In the genomic region with DNA sequence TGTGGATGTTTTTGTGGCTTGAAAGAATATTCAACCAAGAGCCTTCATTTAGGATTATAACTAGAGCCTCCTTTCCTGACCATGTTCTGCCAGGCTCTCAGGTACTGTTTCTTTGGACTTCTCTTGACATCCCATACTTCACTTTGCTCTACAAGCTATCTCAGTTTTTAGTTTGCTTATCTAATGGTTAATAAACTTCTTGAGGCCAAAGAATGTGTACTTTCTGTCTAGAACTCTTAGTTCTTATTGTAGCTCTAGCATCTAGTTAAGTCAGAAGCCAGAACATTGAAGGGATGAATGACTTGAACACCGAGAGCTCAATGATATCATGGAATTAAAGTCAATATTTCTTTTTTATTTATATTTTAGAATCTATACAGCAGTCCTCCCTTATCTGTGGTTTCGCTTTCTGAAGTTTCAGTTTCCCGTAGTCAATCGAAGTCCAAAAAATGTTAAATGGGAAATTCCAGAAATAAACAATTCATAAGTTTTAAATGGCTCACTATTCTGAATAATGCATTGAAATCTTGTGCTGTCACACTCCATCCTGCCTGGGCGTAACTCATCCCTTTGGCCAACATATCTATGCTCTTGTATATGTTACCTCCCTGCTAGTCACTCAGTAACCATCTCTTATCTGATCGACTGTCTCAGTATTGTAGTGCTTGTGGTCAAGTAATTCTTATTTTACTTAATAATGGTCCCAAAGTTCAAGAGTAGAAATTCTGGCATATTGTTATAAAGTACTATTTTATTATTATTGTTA, we compare ENCODE assay signal across 28 cellular contexts.
DNase-seq lines count a peak whose midpoint lies in the region; ATAC-seq, FAIRE-seq and TF ChIP-seq lines count a peak whose summit lies in the region.
"Had no signal": no experiment of that assay in that cellular context is flagged by ENCODE, and none has a peak within 500 bp of the region (broad histone marks: within the 10 kb centered on the region; RNA-seq: fewer than 3 reads in every experiment).

No MANE protein-coding gene starts in this region.

- H3K4me1 ChIP-seq in A549 (no peaks in the 10 kb centered on the region), astrocyte (ENCODE audit: insufficient read depth, low read length) (peaks cover 6% of the 10 kb centered on the region), lower lobe of right lung (peaks cover 25% of the 10 kb centered on the region), ovary (ENCODE audit: insufficient read depth) (peaks cover 2% of the 10 kb centered on the region)
- H3K4me1 ChIP-seq: foreskin keratinocyte had no signal

- H3K36me3 ChIP-seq in astrocyte (ENCODE audit: insufficient read depth, low read length) (no peaks in the 10 kb centered on the region), lower lobe of right lung (no peaks in the 10 kb centered on the region), ovary (no peaks in the 10 kb centered on the region)
- H3K36me3 ChIP-seq: heart right ventricle, left ventricle myocardium inferior, sigmoid colon, tibial artery had no signal

- no peak overlapping the region for H3K27ac Mint-ChIP-seq in astrocyte (ENCODE audit: unreplicated experiment)
- H3K27ac Mint-ChIP-seq: activated CD8-positive, alpha-beta T cell treated with anti-CD3 and anti-CD28 coated beads for 36 hours; activated naive CD8-positive, alpha-beta T cell treated with anti-CD3 and anti-CD28 coated beads for 36 hours; CD4-positive, alpha-beta memory T cell; immature natural killer cell; stimulated activated naive CD8-positive, alpha-beta T cell treated with anti-CD3 and anti-CD28 coated beads, Interleukin-15, amount 100 ng/mL, for 72 hours had no signal

- no peaks in the 10 kb centered on the region for H4K20me1 ChIP-seq in astrocyte (ENCODE audit: insufficient read depth, low read length)

- no peak overlapping the region for H3K4me3 Mint-ChIP-seq in astrocyte (ENCODE audit: unreplicated experiment)
- H3K4me3 Mint-ChIP-seq: activated CD8-positive, alpha-beta T cell treated with anti-CD3 and anti-CD28 coated beads for 36 hours; activated naive CD8-positive, alpha-beta T cell treated with anti-CD3 and anti-CD28 coated beads for 36 hours; CD4-positive, alpha-beta memory T cell; immature natural killer cell; stimulated activated naive CD8-positive, alpha-beta T cell treated with anti-CD3 and anti-CD28 coated beads, Interleukin-15, amount 100 ng/mL, for 72 hours had no signal

- CTCF ChIA-PET in A549 (lab: Yijun Ruan, JAX), result no interaction called here

- H3K9ac ChIP-seq in astrocyte (ENCODE audit: low read length), result no peak overlapping the region

- H3K36me3 Mint-ChIP-seq in astrocyte (ENCODE audit: low read depth, unreplicated experiment), result no peaks in the 10 kb centered on the region
- H3K36me3 Mint-ChIP-seq: activated naive CD8-positive, alpha-beta T cell treated with anti-CD3 and anti-CD28 coated beads for 36 hours; CD4-positive, alpha-beta memory T cell; immature natural killer cell had no signal

- H3K4me3 ChIP-seq in A549 (no peak overlapping the region), astrocyte (ENCODE audit: insufficient read depth, low read depth, low read length) (no peak overlapping the region), lower lobe of right lung (peak overlapping the region; percentile 9), ovary (no peak overlapping the region)
- H3K4me3 ChIP-seq: heart right ventricle, left ventricle myocardium inferior, sigmoid colon, tibial artery had no signal

- no peak for TF ChIP-seq EP300 in A549 (IDR thresholded peaks at IDR 0.05)
- TF ChIP-seq EP300 in ovary (IDR thresholded peaks at IDR 0.05), result no peak

- H3K27ac ChIP-seq in A549, result no peak overlapping the region
- no peak overlapping the region for H3K27ac ChIP-seq in astrocyte (ENCODE audit: low read depth, low read length)
- peak overlapping the region; percentile 42 for H3K27ac ChIP-seq in lower lobe of right lung
- no peak overlapping the region for H3K27ac ChIP-seq in ovary
- H3K27ac ChIP-seq: 22Rv1, foreskin keratinocyte, heart right ventricle, left ventricle myocardium inferior, sigmoid colon had no signal

- POLR2A ChIA-PET in A549 (lab: Yijun Ruan, JAX), result no interaction called here

- TF ChIP-seq POLR2A in A549 (IDR thresholded peaks at IDR 0.05; ENCODE audit: low read length), result no peak
- no peak for TF ChIP-seq POLR2A in ovary (IDR thresholded peaks at IDR 0.05)

- H3K27me3 Mint-ChIP-seq in astrocyte (ENCODE audit: low read depth, unreplicated experiment), result no peaks in the 10 kb centered on the region
- H3K27me3 Mint-ChIP-seq: CD4-positive, alpha-beta memory T cell had no signal

- TF ChIP-seq RAD21 in A549 (conservative IDR thresholded peaks at IDR 0.05 in 1 of 2, IDR thresholded peaks at IDR 0.05 in 1 of 2), result no peak

- TF ChIP-seq CTCF in A549 (IDR thresholded peaks at IDR 0.05) (no peak), astrocyte (IDR thresholded peaks at IDR 0.05; ENCODE audit: insufficient read depth, low read depth, low read length) (no peak), lower lobe of right lung (IDR thresholded peaks at IDR 0.05) (no peak), ovary (IDR thresholded peaks at IDR 0.05) (no peak)

- DNase-seq in A549 (ENCODE audit: low read depth in 1 of 2, low spot score in 1 of 2), result no peak
- peak; percentile 22 for DNase-seq in NCI-H226
- DNase-seq in astrocyte (ENCODE audit: low read depth), result peak; percentile 56
- no peak for DNase-seq in lower lobe of right lung
- no peak for DNase-seq in hypothalamus (lab: John Stamatoyannopoulos, UW)
- no peak for DNase-seq in ovary
- DNase-seq in NCI-H2029 treated with DMSO at 0.1 percent for 48 hours (lab: John Stamatoyannopoulos, UW), result no peak
- DNase-seq: activated CD4-positive, CD25-positive, alpha-beta regulatory T cell; activated CD8-positive, alpha-beta T cell treated with anti-CD3 and anti-CD28 coated beads for 36 hours; activated naive CD8-positive, alpha-beta T cell treated with anti-CD3 and anti-CD28 coated beads for 36 hours; AML-193; CD4-positive, alpha-beta memory T cell; foreskin keratinocyte; heart right ventricle; immature natural killer cell; Karpas-422; left ventricle myocardium inferior; MV-4-11; NCI-H146; NCI-H524; sigmoid colon; stimulated activated CD4-positive, alpha-beta T cell treated with anti-CD3 and anti-CD28 coated beads, Interleukin-15, amount 100 ng/mL, for 24 hours; stimulated activated naive CD8-positive, alpha-beta T cell treated with anti-CD3 and anti-CD28 coated beads, Interleukin-15, amount 100 ng/mL, for 72 hours; T-helper 9 cell; tibial artery had no signal

- FAIRE-seq in A549 (lab: Jason Lieb, UNC) (no peak), astrocyte (lab: Jason Lieb, UNC) (no peak)

- no peaks in the 10 kb centered on the region for H3K9me3 Mint-ChIP-seq in astrocyte (ENCODE audit: unreplicated experiment)
- H3K9me3 Mint-ChIP-seq: activated CD8-positive, alpha-beta T cell treated with anti-CD3 and anti-CD28 coated beads for 36 hours; activated naive CD8-positive, alpha-beta T cell treated with anti-CD3 and anti-CD28 coated beads for 36 hours; nephron; stimulated activated naive CD8-positive, alpha-beta T cell treated with anti-CD3 and anti-CD28 coated beads, Interleukin-15, amount 100 ng/mL, for 72 hours had no signal

- H3K4me1 Mint-ChIP-seq in astrocyte (ENCODE audit: low read depth, unreplicated experiment), result peaks cover 7% of the 10 kb centered on the region

- intact Hi-C loops in lower lobe of right lung (cut with DNase I) (no loop called here), ovary (cut with DNase I) (loop anchor here in 1 of 4 donors (10.0 kb wide), 1 partner anchor 852 kb away; no protein-coding TSS in a partner anchor)

- no peaks in the 10 kb centered on the region for H3K79me2 ChIP-seq in astrocyte (ENCODE audit: insufficient read depth, low read length)

- no peak for ATAC-seq in A549
- peak in 1 of 2 donors; percentile 84 for ATAC-seq in lower lobe of right lung
- no peak for ATAC-seq in HG02973 (IDR thresholded peaks at IDR 0.05; ENCODE audit: unreplicated experiment)
- ATAC-seq: activated CD8-positive, alpha-beta T cell treated with anti-CD3 and anti-CD28 coated beads for 36 hours; foreskin keratinocyte; heart right ventricle; stimulated activated naive CD8-positive, alpha-beta T cell treated with anti-CD3 and anti-CD28 coated beads, Interleukin-15, amount 100 ng/mL, for 72 hours had no signal

- WGBS in A549 (ENCODE audit: missing lambda C conversion rate), result 56% methylated on average over 6 of the region's 6 CpGs
- WGBS in ovary, 3 donors, result 68 to 81% (median 79%) methylated on average over 6 of the region's 6 CpGs

- H3K27me3 ChIP-seq in astrocyte (ENCODE audit: insufficient read depth, low read length) (no peaks in the 10 kb centered on the region), lower lobe of right lung (ENCODE audit: low read depth) (no peaks in the 10 kb centered on the region), ovary (no peaks in the 10 kb centered on the region)
- H3K27me3 ChIP-seq: foreskin keratinocyte, heart right ventricle, sigmoid colon, tibial artery had no signal

- H3K4me2 ChIP-seq in A549, result peak overlapping the region; percentile 11; the same call in 1 of the 3 replicates
- no peak overlapping the region for H3K4me2 ChIP-seq in astrocyte (ENCODE audit: low read length)

- H3K9me3 ChIP-seq in A549 (no peaks in the 10 kb centered on the region), astrocyte (ENCODE audit: insufficient read depth, low read depth, low read length) (no peaks in the 10 kb centered on the region), lower lobe of right lung (no peaks in the 10 kb centered on the region), ovary (no peaks in the 10 kb centered on the region)
- H3K9me3 ChIP-seq: heart right ventricle, left ventricle myocardium inferior, sigmoid colon, tibial artery had no signal

- H2AFZ ChIP-seq in astrocyte (ENCODE audit: low read depth, low read length), result no peak overlapping the region

TF ChIP-seq in A549, 52 proteins besides CTCF, POLR2A, EP300 and RAD21 (continues in another document):
- TF ChIP-seq FOSL2 (IDR thresholded peaks at IDR 0.05) (no peak), FOSL2 (CRISPR knock-in tag; IDR thresholded peaks at IDR 0.05) (no peak), HOXB13 (CRISPR knock-in tag; IDR thresholded peaks at IDR 0.05; ENCODE audit: low read depth) (no peak), ZSCAN20 (CRISPR knock-in tag; IDR thresholded peaks at IDR 0.05) (no peak), MAZ (IDR thresholded peaks at IDR 0.05; ENCODE audit: borderline replicate concordance, low read depth, low read length) (no peak), FOSB (CRISPR knock-in tag; IDR thresholded peaks at IDR 0.05) (no peak), MYC (IDR thresholded peaks at IDR 0.05; ENCODE audit: borderline replicate concordance, low read length) (no peak), JUN (IDR thresholded peaks at IDR 0.05) (no peak), CHD4 (IDR thresholded peaks at IDR 0.05; ENCODE audit: borderline replicate concordance) (no peak), CEBPB (IDR thresholded peaks at IDR 0.05) (no peak)
- TF ChIP-seq, protein P1, sequence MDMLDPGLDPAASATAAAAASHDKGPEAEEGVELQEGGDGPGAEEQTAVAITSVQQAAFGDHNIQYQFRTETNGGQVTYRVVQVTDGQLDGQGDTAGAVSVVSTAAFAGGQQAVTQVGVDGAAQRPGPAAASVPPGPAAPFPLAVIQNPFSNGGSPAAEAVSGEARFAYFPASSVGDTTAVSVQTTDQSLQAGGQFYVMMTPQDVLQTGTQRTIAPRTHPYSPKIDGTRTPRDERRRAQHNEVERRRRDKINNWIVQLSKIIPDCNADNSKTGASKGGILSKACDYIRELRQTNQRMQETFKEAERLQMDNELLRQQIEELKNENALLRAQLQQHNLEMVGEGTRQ (IDR thresholded peaks at IDR 0.05), result no peak

Comparison
In these comparisons a context has a peak if more than half of its experiments do, and no peak if none do; other contexts are left out.
1. DNase-seq: peak in NCI-H226 (single experiment) and astrocyte (single experiment); none in A549 (0 of 2), lower lobe of right lung (single experiment), hypothalamus (0 of 51), ovary (0 of 5) and NCI-H2029 treated with DMSO at 0.1 percent for 48 hours (single experiment).